In genomic region chr4:124862261-124862660, GRCh38 we compare ENCODE assay signal across 18 cellular contexts.
DNase-seq lines count a peak whose midpoint lies in the region; TF ChIP-seq lines count a peak whose summit lies in the region.
"Had no signal": no experiment of that assay in that cellular context is flagged by ENCODE, and none has a peak within 500 bp of the region (broad histone marks: within the 10 kb centered on the region; RNA-seq: fewer than 3 reads in every experiment).

No MANE protein-coding gene starts in this region.

- no peaks in the 10 kb centered on the region for H3K9me3 ChIP-seq in adipocyte (ENCODE audit: control insufficient read depth, low read length)

- no peak overlapping the region for H3K9ac ChIP-seq in adipocyte (ENCODE audit: low read length)

- H3K9me3 Mint-ChIP-seq in osteocyte (ENCODE audit: unreplicated experiment): no peaks in the 10 kb centered on the region
- H3K9me3 Mint-ChIP-seq: CD4-positive, alpha-beta T cell had no signal

- TF ChIP-seq CTCF in fibroblast of the aortic adventitia (IDR thresholded peaks at IDR 0.05; ENCODE audit: insufficient read depth, low read length): no peak
- no peak for TF ChIP-seq CTCF in osteocyte (IDR thresholded peaks at IDR 0.05)

- H3K4me1 Mint-ChIP-seq in osteocyte (ENCODE audit: unreplicated experiment): peaks cover 35% of the 10 kb centered on the region

- no peaks in the 10 kb centered on the region for H3K79me2 ChIP-seq in ACC112 (ENCODE audit: control insufficient read depth, insufficient read depth, low read length, unreplicated experiment)

- H3K4me3 ChIP-seq in ACC112 (ENCODE audit: low read depth, low read length) (no peak overlapping the region), adipocyte (ENCODE audit: low read length) (peak overlapping the region; percentile 39), fibroblast of the aortic adventitia (ENCODE audit: low read depth, low read length) (no peak overlapping the region)
- H3K4me3 ChIP-seq: GM12878 had no signal

- H3K27me3 ChIP-seq in ACC112 (ENCODE audit: insufficient read depth, low read length) (no peaks in the 10 kb centered on the region), adipocyte (replicated peaks; ENCODE audit: control insufficient read depth, insufficient read depth, low read length) (no peaks in the 10 kb centered on the region)

- H3K36me3 Mint-ChIP-seq in osteocyte (ENCODE audit: unreplicated experiment): no peaks in the 10 kb centered on the region

- peak overlapping the region; percentile 70 for H3K27ac Mint-ChIP-seq in osteocyte (ENCODE audit: unreplicated experiment)
- H3K27ac Mint-ChIP-seq: CD4-positive, alpha-beta T cell had no signal

- no peaks in the 10 kb centered on the region for H3K27me3 Mint-ChIP-seq in osteocyte (ENCODE audit: unreplicated experiment)
- H3K27me3 Mint-ChIP-seq: CD4-positive, alpha-beta T cell had no signal

- peak; percentile 56 for DNase-seq in adipocyte (ENCODE audit: low read depth)
- peak; percentile 49 for DNase-seq in fibroblast of the aortic adventitia (ENCODE audit: low read depth)
- no peak for DNase-seq in osteocyte (ENCODE audit: extremely low spot score, unreplicated experiment)
- no peak for DNase-seq in T-helper 2 cell
- no peak for DNase-seq in NCI-H2107 treated with DMSO at 0.1 percent for 48 hours (lab: John Stamatoyannopoulos, UW; ENCODE audit: unreplicated experiment)
- no peak for DNase-seq in putamen (ENCODE audit: low spot score)
- DNase-seq in SW480 (ENCODE audit: low spot score): no peak
- DNase-seq: CD4-positive, alpha-beta T cell; GF-D8; GOT3; KBM-7; NCI-H1694 treated with DMSO at 0.1 percent for 48 hours; NCI-H2227 treated with DMSO at 0.1 percent for 48 hours; NCI-H524; SHP77 treated with DMSO at 0.1 percent for 48 hours had no signal

- H3K27ac ChIP-seq in ACC112 (ENCODE audit: low read depth, low read length): no peak overlapping the region
- H3K27ac ChIP-seq: 22Rv1 had no signal

- H3K36me3 ChIP-seq in ACC112 (ENCODE audit: insufficient read depth, low read length): no peaks in the 10 kb centered on the region
- H3K36me3 ChIP-seq in adipocyte (ENCODE audit: control insufficient read depth, insufficient read depth, low read length, severe bottlenecking): no peaks in the 10 kb centered on the region

- H3K4me1 ChIP-seq in ACC112 (ENCODE audit: control insufficient read depth, insufficient read depth, low read length, unreplicated experiment) (peaks cover 19% of the 10 kb centered on the region), adipocyte (ENCODE audit: control insufficient read depth, insufficient read depth, low read length) (peaks cover 15% of the 10 kb centered on the region)

- no peak overlapping the region for H3K4me3 Mint-ChIP-seq in osteocyte (ENCODE audit: unreplicated experiment)
- H3K4me3 Mint-ChIP-seq: CD4-positive, alpha-beta T cell had no signal

- H2AFZ ChIP-seq in ACC112 (ENCODE audit: low read length, unreplicated experiment): peak overlapping the region; percentile 7

Comparison
In these comparisons a context has a peak if more than half of its experiments do, and no peak if none do; other contexts are left out.
1. DNase-seq: peak in adipocyte (single experiment) and fibroblast of the aortic adventitia (single experiment); none in osteocyte (single experiment), T-helper 2 cell (0 of 5), NCI-H2107 treated with DMSO at 0.1 percent for 48 hours (single experiment), putamen (single experiment) and SW480 (single experiment).